ENCODE assay signal across 17 cellular contexts in the genomic region with DNA sequence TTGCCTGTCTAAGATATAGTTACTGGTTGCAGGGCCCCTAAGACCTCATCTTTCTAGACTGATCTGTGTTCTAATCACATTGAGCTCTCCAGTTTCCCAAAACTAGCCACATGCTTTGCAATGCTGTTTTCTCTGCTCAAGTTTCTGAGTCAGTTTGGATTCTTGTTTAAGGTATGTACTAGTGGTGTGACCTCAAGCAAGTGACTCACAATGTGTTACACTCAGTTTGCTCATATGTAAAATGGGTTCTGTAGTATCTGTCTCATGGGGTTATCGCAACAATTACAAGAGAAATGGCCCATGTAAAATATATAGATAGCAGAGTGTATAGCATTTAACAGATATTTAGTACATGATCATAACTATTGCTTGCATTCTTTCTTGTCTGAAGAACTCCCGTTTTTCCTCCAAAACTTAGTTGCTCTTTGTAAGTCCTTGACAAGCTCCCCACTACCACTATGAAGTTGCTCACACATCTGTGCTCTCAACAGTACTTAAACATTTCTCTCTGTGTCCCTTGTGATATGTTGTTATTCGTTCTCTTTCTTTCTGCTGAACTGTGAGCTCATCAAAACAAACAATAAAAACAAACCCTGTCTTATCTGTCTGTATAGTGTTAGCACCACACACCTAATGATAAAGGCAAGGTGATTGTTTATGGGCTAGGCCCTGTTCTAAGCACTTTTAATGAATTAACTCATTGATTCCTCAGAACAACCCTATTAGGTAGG.
A peak's percentile ranks its signal among the peaks of the same experiment; 100 is the strongest.
DNase-seq lines count a peak whose midpoint lies in the region; FAIRE-seq and TF ChIP-seq lines count a peak whose summit lies in the region.
"Had no signal": no experiment of that assay in that cellular context is flagged by ENCODE, and none has a peak within 500 bp of the region (broad histone marks: within the 10 kb centered on the region; RNA-seq: fewer than 3 reads in every experiment).

No MANE protein-coding gene starts in this region.

- H3K27me3 Mint-ChIP-seq in activated T-helper 1 cell treated with anti-CD3 and anti-CD28 coated beads, Interleukin-12 subunit alpha, Interleukin-12 subunit beta, Interleukin-2, Interleukin-4 antibody, amounts not matched to agents 30 ng/mL and 10 ng/mL and 1 ng/mL, durations not matched to agents 14 hours and 24 hours and 36 hours (ENCODE audit: insufficient read depth) = no peaks in the 10 kb centered on the region
- H3K27me3 Mint-ChIP-seq: activated naive CD8-positive, alpha-beta T cell; dendritic cell treated with granulocyte-macrophage colony-stimulating factor and Interleukin-4, amounts not matched to agents 40 ng/mL and 50 ng/mL, for 4 days had no signal

- no peaks in the 10 kb centered on the region for H3K79me2 ChIP-seq in ACC112 (ENCODE audit: control insufficient read depth, insufficient read depth, low read length, unreplicated experiment)

- no peak for TF ChIP-seq CTCF in fibroblast of pulmonary artery (IDR thresholded peaks at IDR 0.05; ENCODE audit: low read length, missing control alignments)
- TF ChIP-seq CTCF in GM13976 (IDR thresholded peaks at IDR 0.05; ENCODE audit: borderline replicate concordance, control extremely low read depth, extremely low read depth, insufficient read depth, missing control alignments) = no peak

- H3K36me3 ChIP-seq in ACC112 (ENCODE audit: insufficient read depth, low read length) = no peaks in the 10 kb centered on the region
- H3K36me3 ChIP-seq: pancreas had no signal

- H2AFZ ChIP-seq in ACC112 (ENCODE audit: low read length, unreplicated experiment) = peak overlapping the region; percentile 58

- no peaks in the 10 kb centered on the region for H3K9me3 Mint-ChIP-seq in activated T-helper 1 cell treated with anti-CD3 and anti-CD28 coated beads, Interleukin-12 subunit alpha, Interleukin-12 subunit beta, Interleukin-2, Interleukin-4 antibody, amounts not matched to agents 30 ng/mL and 10 ng/mL and 1 ng/mL, durations not matched to agents 14 hours and 24 hours and 36 hours
- H3K9me3 Mint-ChIP-seq: dendritic cell treated with granulocyte-macrophage colony-stimulating factor and Interleukin-4, amounts not matched to agents 40 ng/mL and 50 ng/mL, for 4 days; WTC11 had no signal

- peak overlapping the region; percentile 10; the same call in 1 of the 2 replicates for H3K27ac ChIP-seq in ACC112 (ENCODE audit: low read depth, low read length)

- no peak for TF ChIP-seq POLR2A in H54 (IDR thresholded peaks at IDR 0.05; ENCODE audit: low read depth, low read length)

- no peak overlapping the region for H3K4me3 ChIP-seq in ACC112 (ENCODE audit: low read depth, low read length)
- H3K4me3 ChIP-seq in fibroblast of pulmonary artery (replicated peaks; ENCODE audit: low read depth, low read length) = no peak overlapping the region
- H3K4me3 ChIP-seq: lung, pancreas had no signal

- H3K4me1 ChIP-seq in ACC112 (ENCODE audit: control insufficient read depth, insufficient read depth, low read length, unreplicated experiment) = peaks cover 51% of the 10 kb centered on the region

- DNase-seq in H54 (ENCODE audit: insufficient read length, low spot score) (no peak), fibroblast of pulmonary artery (ENCODE audit: low read depth) (peak; percentile 24), GM13976 (ENCODE audit: low spot score) (no peak), NCI-H146 treated with DMSO at 0.1 percent for 48 hours (lab: John Stamatoyannopoulos, UW; ENCODE audit: unreplicated experiment) (no peak), NCI-H526 treated with DMSO at 0.1 percent for 48 hours (lab: John Stamatoyannopoulos, UW) (no peak), globus pallidus (ENCODE audit: low spot score) (no peak)
- DNase-seq in activated T-helper 1 cell treated with anti-CD3 and anti-CD28 coated beads, Interleukin-12 subunit alpha, Interleukin-12 subunit beta, Interleukin-2, Interleukin-4 antibody, amounts not matched to agents 30 ng/mL and 10 ng/mL and 1 ng/mL, durations not matched to agents 14 hours and 24 hours and 36 hours (ENCODE audit: low spot score) = no peak
- DNase-seq: hippocampal formation, NCI-H1417, pancreas, SIG-M5 had no signal

- peaks cover 42% of the 10 kb centered on the region for H3K4me1 Mint-ChIP-seq in activated T-helper 1 cell treated with anti-CD3 and anti-CD28 coated beads, Interleukin-12 subunit alpha, Interleukin-12 subunit beta, Interleukin-2, Interleukin-4 antibody, amounts not matched to agents 30 ng/mL and 10 ng/mL and 1 ng/mL, durations not matched to agents 14 hours and 24 hours and 36 hours (ENCODE audit: low read depth)
- H3K4me1 Mint-ChIP-seq: CD4-positive, CD25-positive, alpha-beta regulatory T cell had no signal

- in situ Hi-C loops in GM13976 (cut with MboI; ENCODE audit: low sequenced_read_pairs, unreplicated experiment) = no loop called here

- no peaks in the 10 kb centered on the region for H3K36me3 Mint-ChIP-seq in activated T-helper 1 cell treated with anti-CD3 and anti-CD28 coated beads, Interleukin-12 subunit alpha, Interleukin-12 subunit beta, Interleukin-2, Interleukin-4 antibody, amounts not matched to agents 30 ng/mL and 10 ng/mL and 1 ng/mL, durations not matched to agents 14 hours and 24 hours and 36 hours (ENCODE audit: low read depth)
- H3K36me3 Mint-ChIP-seq: activated naive CD8-positive, alpha-beta T cell; CD4-positive, CD25-positive, alpha-beta regulatory T cell; WTC11 had no signal

- no peaks in the 10 kb centered on the region for H3K27me3 ChIP-seq in ACC112 (ENCODE audit: insufficient read depth, low read length)
- H3K27me3 ChIP-seq: pancreas had no signal

- FAIRE-seq in H54 (lab: Jason Lieb, UNC) = peak; percentile 89
- FAIRE-seq: pancreas had no signal

- peak overlapping the region; percentile 49 for H3K27ac Mint-ChIP-seq in activated T-helper 1 cell treated with anti-CD3 and anti-CD28 coated beads, Interleukin-12 subunit alpha, Interleukin-12 subunit beta, Interleukin-2, Interleukin-4 antibody, amounts not matched to agents 30 ng/mL and 10 ng/mL and 1 ng/mL, durations not matched to agents 14 hours and 24 hours and 36 hours
- H3K27ac Mint-ChIP-seq: activated naive CD8-positive, alpha-beta T cell; CD4-positive, CD25-positive, alpha-beta regulatory T cell; dendritic cell treated with granulocyte-macrophage colony-stimulating factor and Interleukin-4, amounts not matched to agents 40 ng/mL and 50 ng/mL, for 4 days; WTC11 had no signal

- intact Hi-C loops in activated T-helper 1 cell treated with anti-CD3 and anti-CD28 coated beads, Interleukin-12 subunit alpha, Interleukin-12 subunit beta, Interleukin-2, Interleukin-4 antibody, amounts not matched to agents 30 ng/mL and 10 ng/mL and 1 ng/mL, durations not matched to agents 14 hours and 24 hours and 36 hours (cut with micrococcal nuclease) = loop anchor here (1.0 to 5.0 kb wide), 6 partner anchors 36 to 258 kb away; a partner anchor contains a TSS

- no peak overlapping the region for H3K4me3 Mint-ChIP-seq in activated T-helper 1 cell treated with anti-CD3 and anti-CD28 coated beads, Interleukin-12 subunit alpha, Interleukin-12 subunit beta, Interleukin-2, Interleukin-4 antibody, amounts not matched to agents 30 ng/mL and 10 ng/mL and 1 ng/mL, durations not matched to agents 14 hours and 24 hours and 36 hours
- H3K4me3 Mint-ChIP-seq: activated naive CD8-positive, alpha-beta T cell; CD4-positive, CD25-positive, alpha-beta regulatory T cell; dendritic cell treated with granulocyte-macrophage colony-stimulating factor and Interleukin-4, amounts not matched to agents 40 ng/mL and 50 ng/mL, for 4 days; WTC11 had no signal
